Comparison of ENCODE assay signal across 1 cellular context in the genomic region with DNA sequence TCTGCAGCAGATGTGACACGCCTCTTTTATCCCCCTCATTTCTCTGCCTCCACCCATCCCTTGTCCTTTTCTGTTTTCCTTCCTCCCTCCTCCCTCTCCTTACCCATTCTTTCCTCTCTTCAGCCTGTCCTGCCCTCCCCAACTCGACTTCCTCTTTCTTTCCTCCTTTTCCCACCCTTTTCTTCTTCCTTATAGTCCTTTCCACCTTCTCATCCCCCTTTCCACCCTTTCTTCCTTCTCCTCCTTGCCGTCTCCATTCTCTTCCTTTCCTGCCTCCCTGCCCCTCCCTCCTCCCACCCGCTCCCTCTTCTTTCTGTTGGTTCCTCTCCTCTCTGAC.
TF ChIP-seq lines count a peak whose summit lies in the region.

No MANE protein-coding gene starts in this region.

TF ChIP-seq in H1, 55 proteins besides CTCF, POLR2A, EP300 and RAD21:
- TF ChIP-seq GTF2F1 (IDR thresholded peaks at IDR 0.05; ENCODE audit: borderline replicate concordance, low read depth, low read length), result no peak
- no peak for TF ChIP-seq ASH2L (IDR thresholded peaks at IDR 0.05; ENCODE audit: low read length)
- TF ChIP-seq CTBP2 (IDR thresholded peaks at IDR 0.05; ENCODE audit: borderline replicate concordance, insufficient read depth, insufficient read length, low read length), result no peak
